In the genomic region with DNA sequence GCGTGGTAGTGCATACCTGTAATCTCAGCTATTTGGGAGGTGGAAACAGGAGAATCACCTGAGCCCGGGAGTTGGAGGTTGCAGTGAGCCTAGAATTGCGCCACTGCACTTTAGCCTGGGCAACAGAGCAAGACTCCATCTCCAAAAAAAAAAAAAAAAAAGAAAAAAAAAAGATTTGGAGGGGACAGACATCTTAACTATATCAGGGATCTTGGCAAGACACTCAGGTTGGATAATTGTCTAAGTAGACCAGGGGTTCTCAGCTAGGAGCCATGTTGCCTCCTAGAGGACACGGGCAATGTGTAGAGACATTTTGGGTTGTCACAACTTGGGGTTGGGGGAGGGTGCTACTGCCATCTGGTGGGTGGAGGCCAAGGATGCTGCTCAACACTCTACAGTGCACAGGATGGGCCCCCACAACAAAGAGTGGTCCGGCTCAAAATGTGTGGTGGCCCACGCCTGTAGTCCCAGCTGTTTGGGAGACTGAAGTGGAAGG, we compare ENCODE assay signal across 8 cellular contexts. TPM values are rescaled to one million over a fixed set of nuclear protein-coding genes. Genes with fewer than 3 reads are reported as not detected.
A peak's percentile ranks its signal among the peaks of the same experiment; 100 is the strongest.
DNase-seq lines count a peak whose midpoint lies in the region; ATAC-seq lines count a peak whose summit lies in the region.

No MANE protein-coding gene starts in this region.

- no peak for ATAC-seq in activated T-helper 17 cell treated with anti-CD3 and anti-CD28 coated beads, Interleukin-2, amount 50 U/mL, for 72 hours (replicated peaks)
- ATAC-seq in HG03135 (IDR thresholded peaks at IDR 0.05; ENCODE audit: unreplicated experiment) = no peak
- ATAC-seq in HG03097 (IDR thresholded peaks at IDR 0.05; ENCODE audit: low FRiP score, unreplicated experiment) = no peak

- H3K9me3 Mint-ChIP-seq in activated T-helper 17 cell treated with anti-CD3 and anti-CD28 coated beads, Interleukin-2, amount 50 U/mL, for 72 hours = peaks cover 3% of the 10 kb centered on the region

- H3K27ac Mint-ChIP-seq in activated T-helper 17 cell treated with anti-CD3 and anti-CD28 coated beads, Interleukin-2, amount 50 U/mL, for 72 hours = no peak overlapping the region

- no peaks in the 10 kb centered on the region for H3K27me3 Mint-ChIP-seq in activated T-helper 17 cell treated with anti-CD3 and anti-CD28 coated beads, Interleukin-2, amount 50 U/mL, for 72 hours

- peaks cover 54% of the 10 kb centered on the region for H3K4me1 Mint-ChIP-seq in activated T-helper 17 cell treated with anti-CD3 and anti-CD28 coated beads, Interleukin-2, amount 50 U/mL, for 72 hours

- H3K36me3 Mint-ChIP-seq in activated T-helper 17 cell treated with anti-CD3 and anti-CD28 coated beads, Interleukin-2, amount 50 U/mL, for 72 hours (ENCODE audit: low read depth) = peaks cover 67% of the 10 kb centered on the region

- peak overlapping the region; percentile 96 for H3K4me3 Mint-ChIP-seq in activated T-helper 17 cell treated with anti-CD3 and anti-CD28 coated beads, Interleukin-2, amount 50 U/mL, for 72 hours

- DNase-seq in SKM-1 (lab: John Stamatoyannopoulos, UW; ENCODE audit: unreplicated experiment) = peak; percentile 11
- DNase-seq in SKM-1 treated with dmso at 0.1 percent for 144 hours (lab: John Stamatoyannopoulos, UW; ENCODE audit: unreplicated experiment) = no peak
- peak; percentile 77 to 80 for DNase-seq in NCI-H524 (lab: John Stamatoyannopoulos, UW)
- DNase-seq in kidney tubule cell (ENCODE audit: low spot score) = peak; percentile 33
- no peak for DNase-seq in NCI-H774 (lab: John Stamatoyannopoulos, UW)

RNA-seq across cellular contexts. Expression of gene ZNF580, which starts 1.9 kb away (rescaled TPM):
- 10 to 100 TPM; 21.9 to 22.2 TPM for total RNA-seq in activated T-helper 17 cell treated with anti-CD3 and anti-CD28 coated beads, Interleukin-2, amount 50 U/mL, for 72 hours

RNA-seq across cellular contexts. Expression of gene ZNF581, which starts 4.5 kb away (rescaled TPM):
- total RNA-seq in activated T-helper 17 cell treated with anti-CD3 and anti-CD28 coated beads, Interleukin-2, amount 50 U/mL, for 72 hours = 10 to 100 TPM; 26.4 to 35.6 TPM

RNA-seq across cellular contexts. Expression of gene CCDC106, which starts 9.1 kb away (rescaled TPM):
- 1 to 10 TPM; 2.4 to 2.6 TPM for total RNA-seq in activated T-helper 17 cell treated with anti-CD3 and anti-CD28 coated beads, Interleukin-2, amount 50 U/mL, for 72 hours

RNA-seq across cellular contexts. Expression of gene ZNF784, which starts 14.5 kb away (rescaled TPM):
- total RNA-seq in activated T-helper 17 cell treated with anti-CD3 and anti-CD28 coated beads, Interleukin-2, amount 50 U/mL, for 72 hours = 1 to 10 TPM; 4.6 to 5.3 TPM

RNA-seq across cellular contexts. Expression of gene U2AF2, which starts 15.9 kb away (rescaled TPM):
- 100 to 1,000 TPM; 254 to 333 TPM for total RNA-seq in activated T-helper 17 cell treated with anti-CD3 and anti-CD28 coated beads, Interleukin-2, amount 50 U/mL, for 72 hours

Comparison
In these comparisons a context has a peak if more than half of its experiments do, and no peak if none do; other contexts are left out.
1. DNase-seq: peak in SKM-1 (single experiment), NCI-H524 (2 of 2) and kidney tubule cell (single experiment); none in SKM-1 treated with dmso at 0.1 percent for 144 hours (single experiment) and NCI-H774 (single experiment).